28 cellular contexts compared by ENCODE assay signal in the genomic region with DNA sequence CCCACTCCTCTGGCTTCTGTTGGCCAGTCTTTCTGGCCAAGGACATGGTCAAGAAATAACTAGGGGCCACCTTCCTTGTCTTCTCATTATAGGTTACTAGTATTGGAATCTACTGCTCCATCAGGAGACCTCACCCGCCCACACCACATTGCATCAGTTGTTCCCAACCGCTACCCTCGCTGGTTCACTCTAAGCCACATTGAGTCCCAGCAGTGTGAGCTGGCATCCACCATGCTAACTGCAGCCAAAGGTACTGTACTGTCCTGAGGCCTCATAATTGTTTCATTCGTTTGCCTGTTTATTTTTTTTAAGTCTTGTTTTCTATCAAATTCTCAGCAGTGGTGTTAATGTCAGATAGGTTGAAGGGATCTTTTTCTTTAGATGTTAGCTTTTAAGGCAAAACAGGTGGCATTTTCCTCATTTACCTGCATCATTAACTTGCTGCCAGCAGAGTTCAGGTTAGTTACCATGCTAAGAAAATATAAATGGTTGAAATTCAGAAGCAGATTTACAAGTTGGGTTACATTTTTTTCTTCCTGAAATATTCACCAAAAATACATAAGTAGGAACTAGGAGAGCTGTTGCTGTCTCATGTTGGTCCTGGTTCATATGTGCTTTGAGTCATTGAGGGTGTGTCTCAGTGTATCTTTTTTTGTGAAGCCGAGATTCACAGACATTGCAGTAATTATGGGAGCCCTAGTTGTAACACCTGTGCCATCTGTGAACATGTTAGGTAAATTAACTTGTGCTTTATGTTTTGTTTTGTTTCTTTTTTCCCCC.
DNase-seq lines count a peak whose midpoint lies in the region; ATAC-seq and TF ChIP-seq lines count a peak whose summit lies in the region.
"Had no signal": no experiment of that assay in that cellular context is flagged by ENCODE, and none has a peak within 500 bp of the region (broad histone marks: within the 10 kb centered on the region; RNA-seq: fewer than 3 reads in every experiment).

No MANE protein-coding gene starts in this region.

- no peak overlapping the region for H2AFZ ChIP-seq in PC-9
- H2AFZ ChIP-seq: hepatocyte, parathyroid adenoma had no signal

- intact Hi-C loops in Calu3 (cut with micrococcal nuclease; ENCODE audit: unreplicated experiment) (no loop called here), PC-9 (cut with micrococcal nuclease; ENCODE audit: unreplicated experiment) (loop anchor here (5.0 kb wide), 1 partner anchor 132 kb away; no protein-coding TSS in a partner anchor), mucosa of descending colon (cut with DNase I, micrococcal nuclease) (no loop called here), lower leg skin (cut with DNase I; ENCODE audit: low total_unique reads) (no loop called here)
- intact Hi-C loops in dendritic cell treated with granulocyte-macrophage colony-stimulating factor and Interleukin-4, amounts not matched to agents 40 ng/mL and 50 ng/mL, for 4 days (cut with micrococcal nuclease): no loop called here
- intact Hi-C loops in activated CD4-positive, alpha-beta T cell treated with anti-CD3 and anti-CD28 coated beads for 36 hours (cut with DNase I, micrococcal nuclease): no loop called here

- no peaks in the 10 kb centered on the region for H4K20me1 ChIP-seq in PC-9 (ENCODE audit: insufficient read depth)

- H3K27me3 ChIP-seq in PC-9 (ENCODE audit: insufficient read depth, low read depth): no peaks in the 10 kb centered on the region
- H3K27me3 ChIP-seq: gastroesophageal sphincter, hepatocyte, right atrium auricular region had no signal

- peaks cover 35% of the 10 kb centered on the region for H3K36me3 Mint-ChIP-seq in Calu3 (ENCODE audit: insufficient read depth, unreplicated experiment)
- H3K36me3 Mint-ChIP-seq in dendritic cell treated with granulocyte-macrophage colony-stimulating factor and Interleukin-4, amounts not matched to agents 40 ng/mL and 50 ng/mL, for 4 days (ENCODE audit: low read depth): peaks cover 87% of the 10 kb centered on the region
- peaks cover 57% of the 10 kb centered on the region for H3K36me3 Mint-ChIP-seq in activated CD4-positive, alpha-beta T cell treated with anti-CD3 and anti-CD28 coated beads for 36 hours (ENCODE audit: low read depth)

- H3K4me2 ChIP-seq in PC-9: no peak overlapping the region
- H3K4me2 ChIP-seq: hepatocyte had no signal

- H3K27ac Mint-ChIP-seq in Calu3 (ENCODE audit: unreplicated experiment): peak overlapping the region; percentile 44
- H3K27ac Mint-ChIP-seq in dendritic cell treated with granulocyte-macrophage colony-stimulating factor and Interleukin-4, amounts not matched to agents 40 ng/mL and 50 ng/mL, for 4 days: peak overlapping the region; percentile 15
- H3K27ac Mint-ChIP-seq in activated CD4-positive, alpha-beta T cell treated with anti-CD3 and anti-CD28 coated beads for 36 hours: no peak overlapping the region
- H3K27ac Mint-ChIP-seq: activated CD4-positive, alpha-beta memory T cell treated with anti-CD3 and anti-CD28 coated beads, Interleukin-2, amount 10 ng/mL, durations not matched to agents 7 days and 5 days; activated naive CD4-positive, alpha-beta T cell treated with anti-CD3 and anti-CD28 coated beads, Interleukin-2, amount 50 U/mL, for 24 hours; activated T-helper 1 cell treated with anti-CD3 and anti-CD28 coated beads, Interleukin-12 subunit alpha, Interleukin-12 subunit beta, Interleukin-2, Interleukin-4 antibody, amounts not matched to agents 30 ng/mL and 10 ng/mL and 1 ng/mL, durations not matched to agents 14 hours and 24 hours and 36 hours; CD4-positive, alpha-beta T cell had no signal

- H3K4me1 ChIP-seq in PC-9 (replicated peaks; ENCODE audit: insufficient read depth) (peaks cover 9% of the 10 kb centered on the region), mucosa of descending colon (ENCODE audit: low read depth) (no peaks in the 10 kb centered on the region)
- H3K4me1 ChIP-seq: parathyroid adenoma, right atrium auricular region had no signal

- H3K9me2 ChIP-seq in PC-9 (ENCODE audit: insufficient read depth): no peaks in the 10 kb centered on the region; the same call in 1 of the 2 replicates

- peaks cover 4% of the 10 kb centered on the region for H3K9me3 Mint-ChIP-seq in Calu3 (ENCODE audit: low read depth, unreplicated experiment)
- H3K9me3 Mint-ChIP-seq in dendritic cell treated with granulocyte-macrophage colony-stimulating factor and Interleukin-4, amounts not matched to agents 40 ng/mL and 50 ng/mL, for 4 days: no peaks in the 10 kb centered on the region
- H3K9me3 Mint-ChIP-seq in activated CD4-positive, alpha-beta T cell treated with anti-CD3 and anti-CD28 coated beads for 36 hours (ENCODE audit: low read depth): peaks cover 6% of the 10 kb centered on the region

- 59 to 70% methylated on average over 5 of the region's 5 CpGs for WGBS in lower leg skin, 2 donors

- H3K9me3 ChIP-seq in PC-9 (ENCODE audit: insufficient read depth, low read depth) (no peaks in the 10 kb centered on the region), mucosa of descending colon (no peaks in the 10 kb centered on the region)

- H3K27ac ChIP-seq in PC-9: 0 out of 2 replicates have a peak overlapping the region, but pooled peaks have one; percentile 6
- H3K27ac ChIP-seq: gastroesophageal sphincter, hepatocyte, parathyroid adenoma, right atrium auricular region had no signal

- TF ChIP-seq CTCF in Calu3 (IDR thresholded peaks at IDR 0.05; ENCODE audit: unreplicated experiment) (no peak), PC-9 (conservative IDR thresholded peaks at IDR 0.05) (no peak), mucosa of descending colon (IDR thresholded peaks at IDR 0.05) (no peak), lower leg skin (IDR thresholded peaks at IDR 0.05) (no peak)

- ATAC-seq in mucosa of descending colon (peak; percentile 88), GM18907 (IDR thresholded peaks at IDR 0.05; ENCODE audit: unreplicated experiment) (no peak)
- no peak for ATAC-seq in activated CD4-positive, alpha-beta T cell treated with anti-CD3 and anti-CD28 coated beads for 36 hours
- ATAC-seq: gastroesophageal sphincter, K562 had no signal

- POLR2A ChIA-PET in PC-9 (lab: Charles Lee; ENCODE audit: unreplicated experiment): no interaction called here
- POLR2A ChIA-PET in activated CD4-positive, alpha-beta T cell treated with anti-CD3 and anti-CD28 coated beads for 36 hours (lab: Charles Lee): no interaction called here

- peaks cover 15% of the 10 kb centered on the region for H3K4me1 Mint-ChIP-seq in Calu3 (ENCODE audit: low read depth, unreplicated experiment)
- no peaks in the 10 kb centered on the region for H3K4me1 Mint-ChIP-seq in dendritic cell treated with granulocyte-macrophage colony-stimulating factor and Interleukin-4, amounts not matched to agents 40 ng/mL and 50 ng/mL, for 4 days (ENCODE audit: low read depth)
- H3K4me1 Mint-ChIP-seq in activated CD4-positive, alpha-beta T cell treated with anti-CD3 and anti-CD28 coated beads for 36 hours: peaks cover 13% of the 10 kb centered on the region
- H3K4me1 Mint-ChIP-seq: neural crest cell had no signal

- TF ChIP-seq POLR2A in lower leg skin (IDR thresholded peaks at IDR 0.05): no peak

- H3K4me3 Mint-ChIP-seq in Calu3 (ENCODE audit: low read depth, unreplicated experiment): no peak overlapping the region
- no peak overlapping the region for H3K4me3 Mint-ChIP-seq in dendritic cell treated with granulocyte-macrophage colony-stimulating factor and Interleukin-4, amounts not matched to agents 40 ng/mL and 50 ng/mL, for 4 days
- H3K4me3 Mint-ChIP-seq in activated CD4-positive, alpha-beta T cell treated with anti-CD3 and anti-CD28 coated beads for 36 hours: no peak overlapping the region
- H3K4me3 Mint-ChIP-seq: activated CD4-positive, alpha-beta memory T cell treated with anti-CD3 and anti-CD28 coated beads, Interleukin-2, amount 10 ng/mL, durations not matched to agents 7 days and 5 days; activated naive CD4-positive, alpha-beta T cell treated with anti-CD3 and anti-CD28 coated beads, Interleukin-2, amount 50 U/mL, for 24 hours; activated T-helper 1 cell treated with anti-CD3 and anti-CD28 coated beads, Interleukin-12 subunit alpha, Interleukin-12 subunit beta, Interleukin-2, Interleukin-4 antibody, amounts not matched to agents 30 ng/mL and 10 ng/mL and 1 ng/mL, durations not matched to agents 14 hours and 24 hours and 36 hours; CD4-positive, alpha-beta T cell; neural crest cell had no signal

- DNase-seq in Calu3 (no peak), PC-9 (peak in 1 of 2 experiments; percentile 66), mucosa of descending colon (no peak), lower leg skin (ENCODE audit: low spot score in 2 of 2) (no peak)
- no peak for DNase-seq in activated CD4-positive, alpha-beta T cell treated with anti-CD3 and anti-CD28 coated beads for 36 hours
- DNase-seq: activated CD4-positive, alpha-beta memory T cell treated with anti-CD3 and anti-CD28 coated beads, Interleukin-2, amount 10 ng/mL, durations not matched to agents 7 days and 5 days; activated CD4-positive, alpha-beta T cell treated with anti-CD3 and anti-CD28 coated beads for 1 hour; activated CD8-positive, alpha-beta memory T cell treated with anti-CD3 and anti-CD28 coated beads, Interleukin-2, amount 50 U/mL, for 4 hours; CD4-positive, alpha-beta T cell; cortex of kidney; NCI-H1105; NCI-H1930; NCI-H524 treated with DMSO at 0.1 percent for 48 hours; NK-92 treated with Interleukin-12 subunit alpha and Interleukin-12 subunit beta, amount 100 ng/mL, for 24 hours; Right ventricle myocardium superior; small intestine; stimulated activated naive CD4-positive, alpha-beta T cell treated with Interleukin-2 at 50 U/mL for 16 hours; T-helper 2 cell had no signal

- H3K36me3 ChIP-seq in PC-9 (ENCODE audit: low read depth): peaks cover 22% of the 10 kb centered on the region
- peaks cover 5% of the 10 kb centered on the region for H3K36me3 ChIP-seq in mucosa of descending colon (ENCODE audit: low read depth)

- no TSS peak for BruUV-seq in Calu3 (replicated peaks; lab: Mats Ljungman, UMichigan)
- no TSS peak for BruUV-seq in PC-9 (replicated peaks; lab: Mats Ljungman, UMichigan)

- CTCF ChIA-PET in Calu3 (lab: Charles Lee): interaction anchor here (0.6 kb wide), 1 partner anchor 137 kb away, joined by 5 read pairs; no protein-coding TSS in a partner anchor
- CTCF ChIA-PET in PC-9 (lab: Charles Lee): interaction anchor here (0.6 kb wide), 1 partner anchor 71 kb away, joined by 5 read pairs; no protein-coding TSS in a partner anchor
- CTCF ChIA-PET in activated CD4-positive, alpha-beta T cell treated with anti-CD3 and anti-CD28 coated beads for 36 hours (lab: Charles Lee): interaction anchor here (0.6 kb wide), 1 partner anchor 44 kb away, joined by 4 read pairs; no protein-coding TSS in a partner anchor

- no peak overlapping the region for H3K4me3 ChIP-seq in PC-9
- no peak overlapping the region for H3K4me3 ChIP-seq in mucosa of descending colon
- H3K4me3 ChIP-seq in lower leg skin (ENCODE audit: low read depth, poor library complexity, severe bottlenecking): no peak overlapping the region
- H3K4me3 ChIP-seq: gastroesophageal sphincter, hepatocyte, K562, right atrium auricular region had no signal

- H3F3A ChIP-seq in PC-9 (ENCODE audit: insufficient read depth, low read depth): no peaks in the 10 kb centered on the region

- no peaks in the 10 kb centered on the region for H3K27me3 Mint-ChIP-seq in Calu3 (ENCODE audit: unreplicated experiment)
- H3K27me3 Mint-ChIP-seq in dendritic cell treated with granulocyte-macrophage colony-stimulating factor and Interleukin-4, amounts not matched to agents 40 ng/mL and 50 ng/mL, for 4 days: no peaks in the 10 kb centered on the region
- H3K27me3 Mint-ChIP-seq in activated CD4-positive, alpha-beta T cell treated with anti-CD3 and anti-CD28 coated beads for 36 hours: no peaks in the 10 kb centered on the region
- H3K27me3 Mint-ChIP-seq: activated CD4-positive, alpha-beta memory T cell treated with anti-CD3 and anti-CD28 coated beads, Interleukin-2, amount 10 ng/mL, durations not matched to agents 7 days and 5 days; activated naive CD4-positive, alpha-beta T cell treated with anti-CD3 and anti-CD28 coated beads, Interleukin-2, amount 50 U/mL, for 24 hours; CD4-positive, alpha-beta T cell had no signal

- no peaks in the 10 kb centered on the region for H3K79me2 ChIP-seq in PC-9 (ENCODE audit: low read depth)
- H3K79me2 ChIP-seq: hepatocyte, parathyroid adenoma had no signal
